In genomic region chr10:17476073-17476472, GRCh38 we compare ENCODE assay signal across 16 cellular contexts. TPM values are rescaled to one million over a fixed set of nuclear protein-coding genes. Genes with fewer than 3 reads are reported as not detected.
A peak's percentile ranks its signal among the peaks of the same experiment; 100 is the strongest.
DNase-seq lines count a peak whose midpoint lies in the region; ATAC-seq and TF ChIP-seq lines count a peak whose summit lies in the region.
"Had no signal": no experiment of that assay in that cellular context is flagged by ENCODE, and none has a peak within 500 bp of the region (broad histone marks: within the 10 kb centered on the region; RNA-seq: fewer than 3 reads in every experiment).

No MANE protein-coding gene starts in this region.

- peaks cover 2% of the 10 kb centered on the region for H3K9me3 Mint-ChIP-seq in activated CD4-positive, alpha-beta T cell treated with anti-CD3 and anti-CD28 coated beads, Interleukin-2, amount 10 ng/mL, durations not matched to agents 7 days and 5 days

- POLR2A ChIA-PET in activated CD4-positive, alpha-beta T cell treated with anti-CD3 and anti-CD28 coated beads, Interleukin-2, amount 10 ng/mL, durations not matched to agents 7 days and 5 days (lab: Charles Lee) = no interaction called here

- peak; percentile 58 for ATAC-seq in GM19467 (IDR thresholded peaks at IDR 0.05; ENCODE audit: unreplicated experiment)
- ATAC-seq in HG02938 (IDR thresholded peaks at IDR 0.05; ENCODE audit: unreplicated experiment) = peak; percentile 54
- ATAC-seq: natural killer cell had no signal

- CTCF ChIA-PET in activated CD4-positive, alpha-beta T cell treated with anti-CD3 and anti-CD28 coated beads, Interleukin-2, amount 10 ng/mL, durations not matched to agents 7 days and 5 days (lab: Charles Lee) = no interaction called here

- peaks cover 34% of the 10 kb centered on the region for H3K27me3 Mint-ChIP-seq in activated CD4-positive, alpha-beta T cell treated with anti-CD3 and anti-CD28 coated beads, Interleukin-2, amount 10 ng/mL, durations not matched to agents 7 days and 5 days

- DNase-seq in GM12864 (ENCODE audit: low read depth) = peak; percentile 10
- DNase-seq in MV-4-11 (lab: John Stamatoyannopoulos, UW) = peak; percentile 96
- no peak for DNase-seq in NCI-H1694 (lab: John Stamatoyannopoulos, UW)
- no peak for DNase-seq in GM19238 (ENCODE audit: insufficient read length, low spot score)
- no peak for DNase-seq in activated CD4-positive, alpha-beta T cell treated with anti-CD3 and anti-CD28 coated beads, Interleukin-2, amount 10 ng/mL, durations not matched to agents 7 days and 5 days
- DNase-seq in stimulated activated CD4-positive, alpha-beta T cell treated with anti-CD3 and anti-CD28 coated beads, Interleukin-15, amount 100 ng/mL, for 24 hours = no peak
- DNase-seq: activated CD4-positive, alpha-beta memory T cell treated with anti-CD3 and anti-CD28 coated beads, Interleukin-2, amount 10 ng/mL, durations not matched to agents 7 days and 5 days; esophagus squamous epithelium; glutamatergic neuron; natural killer cell; small intestine had no signal

- no peak overlapping the region for H3K27ac Mint-ChIP-seq in activated CD4-positive, alpha-beta T cell treated with anti-CD3 and anti-CD28 coated beads, Interleukin-2, amount 10 ng/mL, durations not matched to agents 7 days and 5 days
- H3K27ac Mint-ChIP-seq: activated CD4-positive, alpha-beta memory T cell treated with anti-CD3 and anti-CD28 coated beads, Interleukin-2, amount 10 ng/mL, durations not matched to agents 7 days and 5 days; natural killer cell had no signal

- peaks cover 4% of the 10 kb centered on the region for H3K4me1 Mint-ChIP-seq in activated CD4-positive, alpha-beta T cell treated with anti-CD3 and anti-CD28 coated beads, Interleukin-2, amount 10 ng/mL, durations not matched to agents 7 days and 5 days

- H3K4me3 ChIP-seq in GM12864 (ENCODE audit: low read depth, low read length) = no peak overlapping the region
- H3K4me3 ChIP-seq: BLaER1 treated with 17β-estradiol and CSF1 and Interleukin-3, amounts not matched to agents 10 nM and 100 nM; esophagus squamous epithelium; prostate gland; tibial nerve had no signal

- no peak for TF ChIP-seq CTCF in GM12864 (IDR thresholded peaks at IDR 0.05; ENCODE audit: low read depth, low read length, missing control alignments)

- H3K4me3 Mint-ChIP-seq in activated CD4-positive, alpha-beta T cell treated with anti-CD3 and anti-CD28 coated beads, Interleukin-2, amount 10 ng/mL, durations not matched to agents 7 days and 5 days = no peak overlapping the region
- H3K4me3 Mint-ChIP-seq: activated CD4-positive, alpha-beta memory T cell treated with anti-CD3 and anti-CD28 coated beads, Interleukin-2, amount 10 ng/mL, durations not matched to agents 7 days and 5 days; natural killer cell had no signal

- H3K36me3 Mint-ChIP-seq in activated CD4-positive, alpha-beta T cell treated with anti-CD3 and anti-CD28 coated beads, Interleukin-2, amount 10 ng/mL, durations not matched to agents 7 days and 5 days (ENCODE audit: low read depth) = no peaks in the 10 kb centered on the region
- H3K36me3 Mint-ChIP-seq: natural killer cell had no signal

RNA-seq across cellular contexts. Expression of gene ST8SIA6, which starts 21.7 kb away (rescaled TPM):
- total RNA-seq in activated CD4-positive, alpha-beta T cell treated with anti-CD3 and anti-CD28 coated beads, Interleukin-2, amount 10 ng/mL, durations not matched to agents 7 days and 5 days = under 1 TPM; 0.15 to 0.20 TPM

Comparison
In these comparisons a context has a peak if more than half of its experiments do, and no peak if none do; other contexts are left out.
1. DNase-seq: peak in GM12864 (single experiment) and MV-4-11 (single experiment); none in NCI-H1694 (single experiment), GM19238 (single experiment), activated CD4-positive, alpha-beta T cell treated with anti-CD3 and anti-CD28 coated beads, Interleukin-2, amount 10 ng/mL, durations not matched to agents 7 days and 5 days (single experiment) and stimulated activated CD4-positive, alpha-beta T cell treated with anti-CD3 and anti-CD28 coated beads, Interleukin-15, amount 100 ng/mL, for 24 hours (single experiment).